ENCODE assay signal across 13 cellular contexts in the genomic region with DNA sequence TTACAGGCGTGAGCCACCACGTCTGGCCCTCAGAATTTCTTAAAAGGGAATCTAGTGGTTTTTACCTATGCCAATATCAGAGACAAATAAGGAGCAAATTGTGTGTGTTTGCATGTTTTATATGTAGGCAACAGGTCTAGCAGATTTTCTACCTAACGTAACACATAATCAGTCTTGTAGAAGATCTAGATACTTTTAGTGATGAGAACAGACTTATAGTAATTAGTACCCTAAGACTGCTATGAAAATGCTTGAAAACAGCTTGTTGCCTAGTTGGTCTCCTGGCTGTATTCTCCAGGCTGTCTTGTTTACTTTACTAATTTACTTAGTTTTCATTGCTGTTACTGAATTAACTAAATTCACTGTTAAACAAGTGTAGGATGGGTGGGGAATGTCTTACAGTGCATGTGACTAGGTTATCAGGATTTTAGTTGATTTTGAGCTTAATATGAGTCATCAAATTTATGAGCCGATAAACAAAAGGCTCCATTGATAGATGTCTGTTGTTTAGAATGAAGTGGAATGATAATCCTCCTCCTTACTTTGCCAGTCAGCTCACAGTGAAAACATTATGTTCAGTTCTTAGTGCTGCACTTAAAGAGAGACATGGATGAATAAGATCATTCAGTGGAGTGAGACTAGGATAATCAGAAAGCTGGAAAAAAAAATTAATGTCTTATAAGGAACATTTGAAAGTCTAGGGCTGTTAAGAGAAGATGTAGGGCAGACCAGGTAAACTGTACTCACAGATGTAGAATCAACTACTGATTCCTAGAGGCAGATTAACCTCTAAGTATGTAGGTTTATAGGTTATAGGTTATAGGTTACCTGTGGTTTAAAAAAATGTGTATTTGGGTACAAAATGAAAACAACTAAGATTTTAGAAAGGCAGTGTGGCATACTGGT. TPM values are rescaled to one million over a fixed set of nuclear protein-coding genes. Genes with fewer than 3 reads are reported as not detected.
A peak's percentile ranks its signal among the peaks of the same experiment; 100 is the strongest.
DNase-seq lines count a peak whose midpoint lies in the region; ATAC-seq, FAIRE-seq and TF ChIP-seq lines count a peak whose summit lies in the region.
"Had no signal": no experiment of that assay in that cellular context is flagged by ENCODE, and none has a peak within 500 bp of the region (broad histone marks: within the 10 kb centered on the region; RNA-seq: fewer than 3 reads in every experiment).

No MANE protein-coding gene starts in this region.

- no peak; a peak in 1 of 6 replicates for ATAC-seq in A549
- ATAC-seq in activated CD8-positive, alpha-beta memory T cell treated with anti-CD3 and anti-CD28 coated beads, Interleukin-2, amount 10 ng/mL, durations not matched to agents 7 days and 5 days, result no peak
- ATAC-seq in HG03139 (IDR thresholded peaks at IDR 0.05; ENCODE audit: unreplicated experiment), result no peak
- ATAC-seq: stimulated activated memory B cell treated with anti-CD40 and anti-IgM and Interleukin-4, amounts not matched to agents 10 μg/mL and 1 μg/mL and 100 μg/mL, for 72 hours had no signal

- no peaks in the 10 kb centered on the region for H3K9me3 ChIP-seq in A549
- H3K9me3 ChIP-seq: BE2C had no signal

- peak overlapping the region in 1 of 2 experiments; percentile 16; a peak in 1 of 6 replicates for H3K27ac ChIP-seq in A549

- no peaks in the 10 kb centered on the region for H3K9me3 Mint-ChIP-seq in activated CD8-positive, alpha-beta memory T cell treated with anti-CD3 and anti-CD28 coated beads, Interleukin-2, amount 10 ng/mL, durations not matched to agents 7 days and 5 days (ENCODE audit: low read depth)
- H3K9me3 Mint-ChIP-seq: stimulated activated memory B cell treated with anti-CD40 and anti-IgM and Interleukin-4, amounts not matched to agents 10 μg/mL and 1 μg/mL and 100 μg/mL, for 72 hours had no signal

- POLR2A ChIA-PET in A549 (lab: Yijun Ruan, JAX), result no interaction called here

- no peak for TF ChIP-seq CTCF in A549 (IDR thresholded peaks at IDR 0.05)
- TF ChIP-seq CTCF in bronchial epithelial cell (IDR thresholded peaks at IDR 0.05; ENCODE audit: insufficient read depth, low read length, severe bottlenecking), result no peak

- peaks cover 3% of the 10 kb centered on the region for H3K36me3 ChIP-seq in bronchial epithelial cell (ENCODE audit: control insufficient read depth, insufficient read depth, low read length)

- peaks cover 23% of the 10 kb centered on the region for H3K36me3 Mint-ChIP-seq in activated CD8-positive, alpha-beta memory T cell treated with anti-CD3 and anti-CD28 coated beads, Interleukin-2, amount 10 ng/mL, durations not matched to agents 7 days and 5 days

- no peaks in the 10 kb centered on the region for H3K27me3 ChIP-seq in bronchial epithelial cell (ENCODE audit: control insufficient read depth, insufficient read depth, low read length)
- H3K27me3 ChIP-seq: BE2C had no signal

- CTCF ChIA-PET in A549 (lab: Yijun Ruan, JAX), result interaction anchor here (0.9 to 1.5 kb wide), 2 partner anchors 20 to 96 kb away, joined by 3 to 4 read pairs; no protein-coding TSS in a partner anchor
- CTCF ChIA-PET in activated CD8-positive, alpha-beta memory T cell treated with anti-CD3 and anti-CD28 coated beads, Interleukin-2, amount 10 ng/mL, durations not matched to agents 7 days and 5 days (lab: Charles Lee), result no interaction called here

- FAIRE-seq in A549 (lab: Jason Lieb, UNC), result no peak
- no peak for FAIRE-seq in bronchial epithelial cell (lab: Jason Lieb, UNC)

- no peak overlapping the region for H3K27ac Mint-ChIP-seq in activated CD8-positive, alpha-beta memory T cell treated with anti-CD3 and anti-CD28 coated beads, Interleukin-2, amount 10 ng/mL, durations not matched to agents 7 days and 5 days
- H3K27ac Mint-ChIP-seq: stimulated activated memory B cell treated with anti-CD40 and anti-IgM and Interleukin-4, amounts not matched to agents 10 μg/mL and 1 μg/mL and 100 μg/mL, for 72 hours had no signal

- no peaks in the 10 kb centered on the region for H3K27me3 Mint-ChIP-seq in activated CD8-positive, alpha-beta memory T cell treated with anti-CD3 and anti-CD28 coated beads, Interleukin-2, amount 10 ng/mL, durations not matched to agents 7 days and 5 days
- H3K27me3 Mint-ChIP-seq: stimulated activated memory B cell treated with anti-CD40 and anti-IgM and Interleukin-4, amounts not matched to agents 10 μg/mL and 1 μg/mL and 100 μg/mL, for 72 hours had no signal

- no peak for TF ChIP-seq RAD21 in A549 (conservative IDR thresholded peaks at IDR 0.05 in 1 of 2, IDR thresholded peaks at IDR 0.05 in 1 of 2)

- WGBS in A549 (ENCODE audit: missing lambda C conversion rate), result 61% methylated on average over 4 of the region's 4 CpGs

- TF ChIP-seq EP300 in A549 (IDR thresholded peaks at IDR 0.05), result no peak

- peaks cover 8% of the 10 kb centered on the region for H3K4me1 Mint-ChIP-seq in activated CD8-positive, alpha-beta memory T cell treated with anti-CD3 and anti-CD28 coated beads, Interleukin-2, amount 10 ng/mL, durations not matched to agents 7 days and 5 days

- no peak overlapping the region for H3K4me3 ChIP-seq in A549
- no peak overlapping the region for H3K4me3 ChIP-seq in bronchial epithelial cell (ENCODE audit: low read depth, low read length)

- no peak for DNase-seq in A549 (ENCODE audit: low read depth in 1 of 2, low spot score in 1 of 2)
- peak; percentile 85 for DNase-seq in LoVo (ENCODE audit: low spot score)
- DNase-seq in bronchial epithelial cell (ENCODE audit: low read depth), result peak; percentile 44
- DNase-seq in midbrain (lab: John Stamatoyannopoulos, UW), result peak; percentile 33
- no peak for DNase-seq in activated CD8-positive, alpha-beta memory T cell treated with anti-CD3 and anti-CD28 coated beads, Interleukin-2, amount 10 ng/mL, durations not matched to agents 7 days and 5 days
- no peak for DNase-seq in stimulated activated CD4-positive, alpha-beta T cell treated with anti-CD3 and anti-CD28 coated beads, Interleukin-4, amount 100 ng/mL, for 1 hour
- no peak for DNase-seq in activated effector memory CD4-positive, alpha-beta T cell treated with Interleukin-2 at 50 U/mL for 16 hours
- DNase-seq: BE2C, NCI-H187 treated with DMSO at 0.1 percent for 48 hours, retina had no signal

- peaks cover 15% of the 10 kb centered on the region for H3K4me1 ChIP-seq in A549

- TF ChIP-seq POLR2A in A549 (IDR thresholded peaks at IDR 0.05; ENCODE audit: low read length), result no peak

- no peak overlapping the region for H3K4me3 Mint-ChIP-seq in activated CD8-positive, alpha-beta memory T cell treated with anti-CD3 and anti-CD28 coated beads, Interleukin-2, amount 10 ng/mL, durations not matched to agents 7 days and 5 days
- H3K4me3 Mint-ChIP-seq: stimulated activated memory B cell treated with anti-CD40 and anti-IgM and Interleukin-4, amounts not matched to agents 10 μg/mL and 1 μg/mL and 100 μg/mL, for 72 hours had no signal

- H3K4me2 ChIP-seq in A549, result peak overlapping the region; percentile 56

TF ChIP-seq in A549, 52 proteins besides CTCF, POLR2A, EP300 and RAD21:
- TF ChIP-seq TFCP2L1 (CRISPR knock-in tag; IDR thresholded peaks at IDR 0.05) (no peak), MAFK (IDR thresholded peaks at IDR 0.05; ENCODE audit: partially characterized antibody) (no peak), FOSL2 (IDR thresholded peaks at IDR 0.05) (no peak), FOSL2 (CRISPR knock-in tag; IDR thresholded peaks at IDR 0.05) (peak; percentile 72), HOXB13 (CRISPR knock-in tag; IDR thresholded peaks at IDR 0.05; ENCODE audit: low read depth) (no peak)

RNA-seq across cellular contexts. Expression of a gene that starts 22.4 kb away (rescaled TPM):
- polyA plus RNA-seq in A549 (2011; rRNA removed) (17.7 and 30.0 TPM in 2 replicates), A549 (2017; fragmentation: RNase III; extraction: RNeasy Plus Mini Kit Qiagen cat#74134 plus additional on column Dnase treatment) (19.3 to 24.5 TPM (median 21.0 TPM) in 3 replicates)
- 8.1 and 8.9 TPM in 2 replicates for polyA plus RNA-seq in A549 (2012; cell fraction: cytosol; rRNA removed)
- polyA plus RNA-seq in A549 (2012; cell fraction: nucleus; rRNA removed), result 3.6 and 3.9 TPM in 2 replicates
- 2.8 and 3.7 TPM in 2 replicates for polyA minus RNA-seq in A549 (2011; rRNA and poly(A)+ RNA removed)
- 33.4 and 42.4 TPM in 2 replicates for total RNA-seq in bronchial epithelial cell
- total RNA-seq in activated CD8-positive, alpha-beta memory T cell treated with anti-CD3 and anti-CD28 coated beads, Interleukin-2, amount 10 ng/mL, durations not matched to agents 7 days and 5 days, result 10 to 100 TPM; 17.0 to 19.3 TPM

RNA-seq across cellular contexts. Expression of a gene that starts 58.2 kb away (rescaled TPM):
- polyA plus RNA-seq in A549 (2011; rRNA removed) (not detected in 2 replicates), A549 (2017; fragmentation: RNase III; extraction: RNeasy Plus Mini Kit Qiagen cat#74134 plus additional on column Dnase treatment) (not detected in 3 replicates)
- not detected in 2 replicates for polyA plus RNA-seq in A549 (2012; cell fraction: cytosol; rRNA removed)
- not detected in 2 replicates for polyA plus RNA-seq in A549 (2012; cell fraction: nucleus; rRNA removed)
- polyA minus RNA-seq in A549 (2011; rRNA and poly(A)+ RNA removed), result not detected in 2 replicates
- total RNA-seq in bronchial epithelial cell, result not detected in 2 replicates
- not detected for total RNA-seq in activated CD8-positive, alpha-beta memory T cell treated with anti-CD3 and anti-CD28 coated beads, Interleukin-2, amount 10 ng/mL, durations not matched to agents 7 days and 5 days
- total RNA-seq: cardiac septum had no signal

Comparison
In these comparisons a context has a peak if more than half of its experiments do, and no peak if none do; other contexts are left out.
1. DNase-seq: peak in LoVo (single experiment), bronchial epithelial cell (single experiment) and midbrain (single experiment); none in A549 (0 of 2), activated CD8-positive, alpha-beta memory T cell treated with anti-CD3 and anti-CD28 coated beads, Interleukin-2, amount 10 ng/mL, durations not matched to agents 7 days and 5 days (single experiment), stimulated activated CD4-positive, alpha-beta T cell treated with anti-CD3 and anti-CD28 coated beads, Interleukin-4, amount 100 ng/mL, for 1 hour (single experiment) and activated effector memory CD4-positive, alpha-beta T cell treated with Interleukin-2 at 50 U/mL for 16 hours (single experiment).